In the genomic region with DNA sequence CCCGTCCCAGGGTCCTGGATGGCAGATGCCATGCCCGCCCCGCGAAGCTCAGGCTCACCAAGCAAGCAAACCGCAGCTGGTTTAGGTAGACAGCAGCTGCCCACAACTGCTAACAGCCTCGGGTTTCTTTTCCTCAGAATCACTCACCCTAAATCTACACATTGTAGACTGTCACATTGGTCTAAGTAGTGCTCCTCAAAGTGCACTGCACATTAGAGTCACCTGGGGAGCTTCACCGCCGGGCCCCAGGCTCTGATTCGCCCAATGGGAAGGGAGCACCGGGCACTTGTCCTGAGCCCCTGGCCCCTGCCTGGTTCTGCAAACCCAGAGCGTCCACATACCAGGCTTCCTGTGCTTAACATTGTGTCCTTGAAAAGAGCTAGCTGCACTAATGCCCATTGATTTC, we compare ENCODE assay signal across 15 cellular contexts. TPM values are rescaled to one million over a fixed set of nuclear protein-coding genes. Genes with fewer than 3 reads are reported as not detected.
DNase-seq lines count a peak whose midpoint lies in the region; ATAC-seq, FAIRE-seq and TF ChIP-seq lines count a peak whose summit lies in the region.
"Had no signal": no experiment of that assay in that cellular context is flagged by ENCODE, and none has a peak within 500 bp of the region (broad histone marks: within the 10 kb centered on the region; RNA-seq: fewer than 3 reads in every experiment).

No MANE protein-coding gene starts in this region.

- H3K4me3 ChIP-seq in HepG2 (replicated peaks in 1 of 3; ENCODE audit: insufficient read depth in 1 of 3, low read depth in 2 of 3, low read length in 3 of 3) (peak overlapping the region in 1 of 3 experiments; percentile 67; a peak in 1 of 6 replicates), right lobe of liver (no peak overlapping the region), upper lobe of right lung (no peak overlapping the region)

- TF ChIP-seq CTCF in HepG2 (CRISPR knock-in tag; IDR thresholded peaks at IDR 0.05) = no peak
- no peak for TF ChIP-seq CTCF in right lobe of liver (IDR thresholded peaks at IDR 0.05)
- TF ChIP-seq CTCF in WTC11 (IDR thresholded peaks at IDR 0.05) = no peak
- TF ChIP-seq CTCF in upper lobe of right lung (IDR thresholded peaks at IDR 0.05) = no peak

- H3K36me3 ChIP-seq in HepG2 (replicated peaks in 1 of 2; ENCODE audit: control insufficient read depth in 1 of 2, insufficient read depth in 2 of 2, low read length in 2 of 2) (no peaks in the 10 kb centered on the region), right lobe of liver (no peaks in the 10 kb centered on the region), upper lobe of right lung (no peaks in the 10 kb centered on the region)

- peaks cover 91% of the 10 kb centered on the region for H3K27me3 Mint-ChIP-seq in WTC11 (ENCODE audit: low read depth)
- peaks cover 34 to 77% (median 50%) of the 10 kb centered on the region in 5 donors for H3K27me3 Mint-ChIP-seq in naive thymus-derived CD8-positive, alpha-beta T cell

- no peak overlapping the region for H3K9ac ChIP-seq in HepG2 (ENCODE audit: insufficient read depth, low read depth, low read length)

- TF ChIP-seq EP300 in HepG2 (IDR thresholded peaks at IDR 0.05; ENCODE audit: low read depth in 2 of 2, low read length in 2 of 2) (no peak), HepG2 (CRISPR knock-in tag; IDR thresholded peaks at IDR 0.05; ENCODE audit: borderline replicate concordance) (no peak)

- no peak for TF ChIP-seq RAD21 in HepG2 (CRISPR knock-in tag; IDR thresholded peaks at IDR 0.05)

- no peaks in the 10 kb centered on the region for H3K9me3 ChIP-seq in HepG2 (ENCODE audit: low read length)
- H3K9me3 ChIP-seq in right lobe of liver = no peaks in the 10 kb centered on the region
- H3K9me3 ChIP-seq in upper lobe of right lung = no peaks in the 10 kb centered on the region

- H3K27ac Mint-ChIP-seq in WTC11 = no peak overlapping the region
- H3K27ac Mint-ChIP-seq in naive thymus-derived CD8-positive, alpha-beta T cell = no peak overlapping the region
- H3K27ac Mint-ChIP-seq: activated CD8-positive, alpha-beta T cell treated with anti-CD3 and anti-CD28 coated beads, Interleukin-2, amount 10 ng/mL, durations not matched to agents 7 days and 5 days had no signal

- no TSS peak for BruUV-seq in HepG2 (replicated peaks; lab: Mats Ljungman, UMichigan)

- no peaks in the 10 kb centered on the region for H3K79me2 ChIP-seq in HepG2 (ENCODE audit: insufficient read depth, low read length)

- no peaks in the 10 kb centered on the region for H4K20me1 ChIP-seq in HepG2 (ENCODE audit: insufficient read depth, low read length)

- H3K27ac ChIP-seq in HepG2 (ENCODE audit: extremely low read length, insufficient read depth, low read length) (no peak overlapping the region), right lobe of liver (no peak overlapping the region), upper lobe of right lung (no peak overlapping the region)

- peaks cover 2% of the 10 kb centered on the region; the same call in 1 of the 2 replicates for H3K36me3 Mint-ChIP-seq in WTC11
- H3K36me3 Mint-ChIP-seq in naive thymus-derived CD8-positive, alpha-beta T cell = peaks cover 0 to 17% (median 0%) of the 10 kb centered on the region in 3 donors

- peak overlapping the region; percentile 87 for H3K4me2 ChIP-seq in HepG2 (ENCODE audit: low read depth, low read length)

- H3K9me3 Mint-ChIP-seq in WTC11 = no peaks in the 10 kb centered on the region
- H3K9me3 Mint-ChIP-seq in naive thymus-derived CD8-positive, alpha-beta T cell = peaks cover 0 to 7% (median 0%) of the 10 kb centered on the region in 9 donors

- H2AFZ ChIP-seq in HepG2 (ENCODE audit: low read length) = no peak overlapping the region

- ATAC-seq in HepG2 (no peak; the same call in 2 of the 3 replicates), right lobe of liver (no peak), WTC11 (no peak), GM21619 (IDR thresholded peaks at IDR 0.05; ENCODE audit: unreplicated experiment) (no peak), upper lobe of right lung (no peak), HG02870 (IDR thresholded peaks at IDR 0.05; ENCODE audit: unreplicated experiment) (no peak)
- ATAC-seq in naive thymus-derived CD8-positive, alpha-beta T cell = no peak
- ATAC-seq: activated CD8-positive, alpha-beta T cell treated with anti-CD3 and anti-CD28 coated beads, Interleukin-2, amount 10 ng/mL, durations not matched to agents 7 days and 5 days had no signal

- WGBS in HepG2 (ENCODE audit: low lambda C conversion rate) = 59% methylated on average over 6 of the region's 11 CpGs
- 64% methylated on average over 8 of the region's 11 CpGs for WGBS in right lobe of liver (ENCODE audit: insufficient coverage, low coverage, low lambda C conversion rate, missing lambda C conversion rate)

- H3K4me1 ChIP-seq in HepG2 (ENCODE audit: insufficient read depth, low read length) (peaks cover 37% of the 10 kb centered on the region), right lobe of liver (peaks cover 0 to 20% (median 0%) of the 10 kb centered on the region in 4 donors), upper lobe of right lung (peaks cover 31% of the 10 kb centered on the region)

- H3K4me1 Mint-ChIP-seq in WTC11 = peaks cover 28% of the 10 kb centered on the region
- peaks cover 26 to 42% (median 33%) of the 10 kb centered on the region in 4 donors for H3K4me1 Mint-ChIP-seq in naive thymus-derived CD8-positive, alpha-beta T cell

- DNase-seq in HepG2 (ENCODE audit: low spot score) (no peak), right lobe of liver (no peak), WTC11 (ENCODE audit: low spot score) (no peak), upper lobe of right lung (no peak), NCI-H2081 (lab: John Stamatoyannopoulos, UW) (no peak)
- no peak for DNase-seq in naive thymus-derived CD8-positive, alpha-beta T cell
- DNase-seq: activated CD8-positive, alpha-beta T cell treated with anti-CD3 and anti-CD28 coated beads, Interleukin-2, amount 10 ng/mL, durations not matched to agents 7 days and 5 days; HCEC 1CT; hypothalamus; occipital lobe; T-helper 9 cell had no signal

- H3K4me3 Mint-ChIP-seq in WTC11 = peak overlapping the region; percentile 73
- H3K4me3 Mint-ChIP-seq in naive thymus-derived CD8-positive, alpha-beta T cell = peak overlapping the region in 8 of 10 donors; percentile 46 to 85 (median 78)

- CTCF ChIA-PET in HepG2 (lab: Yijun Ruan, JAX; ENCODE audit: low intra/inter-chr PET ratio, low total read pairs) (no interaction called here), WTC11 (lab: Charles Lee) (interaction anchor here (1.3 to 1.9 kb wide), 5 partner anchors 9 to 418 kb away, joined by 4 to 13 read pairs (median 10); no protein-coding TSS in a partner anchor)

- H3K27me3 ChIP-seq in HepG2 (ENCODE audit: control insufficient read depth in 1 of 2, insufficient read depth in 2 of 2, low read length in 2 of 2) = peaks cover 12 to 81% of the 10 kb centered on the region in 2 experiments; a peak in 4 of 5 replicates
- peaks cover 0 to 27% of the 10 kb centered on the region in 2 donors for H3K27me3 ChIP-seq in right lobe of liver
- H3K27me3 ChIP-seq in upper lobe of right lung = peaks cover 21% of the 10 kb centered on the region

- intact Hi-C loops in HepG2 (cut with micrococcal nuclease; ENCODE audit: unreplicated experiment) (loop anchor here (1.0 kb wide), 1 partner anchor 12 kb away; no protein-coding TSS in a partner anchor), right lobe of liver (cut with DNase I) (no loop called here), upper lobe of right lung (cut with DNase I) (no loop called here)

- POLR2A ChIA-PET in HepG2 (lab: Yijun Ruan, JAX) = no interaction called here
- POLR2A ChIA-PET in WTC11 (lab: Charles Lee) = no interaction called here
- POLR2A ChIA-PET in naive thymus-derived CD8-positive, alpha-beta T cell (lab: Charles Lee) = no interaction called here

- no peak for FAIRE-seq in HepG2 (lab: Jason Lieb, UNC)
- FAIRE-seq: GM18507 had no signal

- in situ Hi-C loops in HepG2 (cut with HindIII; ENCODE audit: extremely low pct_ligation_motif_present, low pct_unique_long_range_greater_than_20kb) = no loop called here

- TF ChIP-seq POLR2A in HepG2 (IDR thresholded peaks at IDR 0.05; ENCODE audit: insufficient read depth in 1 of 2, low read depth in 2 of 2, low read length in 2 of 2) (no peak), right lobe of liver (IDR thresholded peaks at IDR 0.05) (no peak)

TF ChIP-seq in HepG2, 621 proteins besides CTCF, POLR2A, EP300 and RAD21 (continues in another document):
- TF ChIP-seq ZKSCAN5 (CRISPR knock-in tag; IDR thresholded peaks at IDR 0.05) (no peak), IRX3 (CRISPR knock-in tag; IDR thresholded peaks at IDR 0.05; ENCODE audit: borderline replicate concordance, low read depth) (no peak)

RNA-seq across cellular contexts. Expression of gene OCA2, which starts 0.8 kb away (rescaled TPM):
- 0.02 TPM in 1 of 2 replicates, not detected in the other for total RNA-seq in HepG2 (2016; rRNA removed; fragmentation: Illumina TruSeq; extraction: Trizol)
- not detected in 2 replicates for total RNA-seq in HepG2 (2016; cell fraction: cytosol; rRNA removed; fragmentation: Illumina TruSeq; extraction: Trizol; ENCODE audit: low read depth)
- total RNA-seq in HepG2 (2016; cell fraction: insoluble cytoplasmic fraction; rRNA removed; fragmentation: Illumina TruSeq; extraction: Trizol) = 0.06 TPM in 1 of 2 replicates, not detected in the other
- total RNA-seq in HepG2 (2016; cell fraction: membrane; rRNA removed; fragmentation: Illumina TruSeq; extraction: Trizol) = 0.06 TPM in 1 of 2 replicates, not detected in the other
- total RNA-seq in HepG2 (2016; cell fraction: nucleus; rRNA removed; fragmentation: Illumina TruSeq; extraction: Trizol) = 0.56 TPM in 1 of 2 replicates, not detected in the other
- 0.05 and 0.13 TPM in 2 replicates for polyA plus RNA-seq in HepG2 (2011; rRNA removed)
- polyA plus RNA-seq in HepG2 (2011; cell fraction: cytosol; rRNA removed) = 0.05 TPM in 1 of 2 replicates, not detected in the other
- polyA plus RNA-seq in HepG2 (2011; cell fraction: nucleus; rRNA removed) = 0.05 and 0.19 TPM in 2 replicates
- 0.07 TPM in 2 replicates for polyA plus RNA-seq in HepG2 (2012)
- not detected in 2 replicates for polyA plus RNA-seq in HepG2 (2016; cell fraction: cytosol; fragmentation: Illumina TruSeq; extraction: Trizol; ENCODE audit: low read depth)
- polyA plus RNA-seq in HepG2 (2016; cell fraction: insoluble cytoplasmic fraction; fragmentation: Illumina TruSeq; extraction: Trizol; ENCODE audit: low read depth) = not detected in 2 replicates
- not detected in 2 replicates for polyA plus RNA-seq in HepG2 (2016; cell fraction: membrane; fragmentation: Illumina TruSeq; extraction: Trizol; ENCODE audit: low read depth)
- 0.31 TPM in 1 of 2 replicates, not detected in the other for polyA plus RNA-seq in HepG2 (2016; cell fraction: nucleus; fragmentation: Illumina TruSeq; extraction: Trizol; ENCODE audit: insufficient read depth, low read depth)
- not detected in 2 replicates for polyA minus RNA-seq in HepG2 (2011; rRNA and poly(A)+ RNA removed; ENCODE audit: low replicate concordance)
- not detected in 2 replicates for polyA minus RNA-seq in HepG2 (2011; cell fraction: cytosol; rRNA and poly(A)+ RNA removed)
- polyA minus RNA-seq in HepG2 (2011; cell fraction: nucleus; rRNA and poly(A)+ RNA removed) = 0.13 TPM in 1 of 2 replicates, not detected in the other
- under 1 TPM in 3 of 6 experiments, not detected in 3; 0.07 to 0.13 (median 0.12) TPM for total RNA-seq in right lobe of liver
- 0.27 to 0.39 TPM (median 0.27 TPM) in 3 replicates for total RNA-seq in WTC11 (2021)
- total RNA-seq in naive thymus-derived CD8-positive, alpha-beta T cell = not detected
- polyA plus RNA-seq in naive thymus-derived CD8-positive, alpha-beta T cell = not detected
- 0.55 TPM for total RNA-seq in upper lobe of right lung
- total RNA-seq: activated CD8-positive, alpha-beta T cell treated with anti-CD3 and anti-CD28 coated beads, Interleukin-2, amount 10 ng/mL, durations not matched to agents 7 days and 5 days; RPMI7951 had no signal
